1 cellular context compared by ENCODE assay signal in the genomic region with DNA sequence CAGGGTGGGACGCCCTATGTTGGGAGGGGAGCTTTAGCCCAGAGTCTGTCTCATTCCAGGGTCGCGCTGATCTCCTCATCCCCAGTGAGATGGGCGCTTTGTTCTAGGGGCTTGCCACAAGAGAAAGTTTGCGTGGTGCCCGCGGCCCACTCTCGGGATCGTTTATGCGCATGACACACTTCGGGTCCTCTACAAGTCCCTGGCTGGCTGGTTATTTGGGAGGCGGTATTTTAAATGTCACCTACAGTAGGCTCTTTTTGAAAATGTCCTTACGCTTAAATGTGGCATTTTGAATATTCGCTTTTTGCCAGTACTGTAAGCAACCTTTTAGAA.
A peak's percentile ranks its signal among the peaks of the same experiment; 100 is the strongest.
TF ChIP-seq lines count a peak whose summit lies in the region.

No MANE protein-coding gene starts in this region.

TF ChIP-seq in H1, 55 proteins besides CTCF, POLR2A, EP300 and RAD21:
- TF ChIP-seq SAP30 (IDR thresholded peaks at IDR 0.05; ENCODE audit: insufficient read depth, insufficient replicate concordance, low read length) = no peak
- TF ChIP-seq, protein P1, sequence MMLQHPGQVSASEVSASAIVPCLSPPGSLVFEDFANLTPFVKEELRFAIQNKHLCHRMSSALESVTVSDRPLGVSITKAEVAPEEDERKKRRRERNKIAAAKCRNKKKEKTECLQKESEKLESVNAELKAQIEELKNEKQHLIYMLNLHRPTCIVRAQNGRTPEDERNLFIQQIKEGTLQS (IDR thresholded peaks at IDR 0.05; ENCODE audit: insufficient read depth, low read depth, low read length) = no peak
- peak; percentile 9 for TF ChIP-seq KDM4A (IDR thresholded peaks at IDR 0.05; ENCODE audit: low read depth, low read length, severe bottlenecking)
